Comparison of ENCODE assay signal across 10 cellular contexts in genomic region chr11:16184588-16184987, GRCh38.
DNase-seq lines count a peak whose midpoint lies in the region; ATAC-seq and TF ChIP-seq lines count a peak whose summit lies in the region.
"Had no signal": no experiment of that assay in that cellular context is flagged by ENCODE, and none has a peak within 500 bp of the region (broad histone marks: within the 10 kb centered on the region; RNA-seq: fewer than 3 reads in every experiment).

No MANE protein-coding gene starts in this region.

- H3K4me3 Mint-ChIP-seq in CD4-positive, alpha-beta memory T cell: no peak overlapping the region
- H3K4me3 Mint-ChIP-seq in glutamatergic neuron (ENCODE audit: unreplicated experiment): no peak overlapping the region

- peaks cover 16% of the 10 kb centered on the region for H3K4me1 ChIP-seq in adipocyte (ENCODE audit: control insufficient read depth, insufficient read depth, low read length)
- H3K4me1 ChIP-seq in CD4-positive, alpha-beta memory T cell (ENCODE audit: insufficient read depth, low read length): no peaks in the 10 kb centered on the region
- H3K4me1 ChIP-seq: BLaER1 treated with 17β-estradiol and CSF1 and Interleukin-3, amounts not matched to agents 10 nM and 100 nM had no signal

- no peaks in the 10 kb centered on the region for H3K27me3 ChIP-seq in adipocyte (replicated peaks; ENCODE audit: control insufficient read depth, insufficient read depth, low read length)
- H3K27me3 ChIP-seq in CD4-positive, alpha-beta memory T cell (ENCODE audit: insufficient read depth, low read length): no peaks in the 10 kb centered on the region
- H3K27me3 ChIP-seq: BLaER1 treated with 17β-estradiol and CSF1 and Interleukin-3, amounts not matched to agents 10 nM and 100 nM had no signal

- TF ChIP-seq CTCF in 22Rv1 (IDR thresholded peaks at IDR 0.05) (no peak), glutamatergic neuron (IDR thresholded peaks at IDR 0.05; ENCODE audit: partially characterized antibody, unreplicated experiment) (no peak)

- intact Hi-C loops in CD4-positive, alpha-beta memory T cell (cut with micrococcal nuclease): no loop called here

- no peaks in the 10 kb centered on the region for H3K36me3 ChIP-seq in adipocyte (ENCODE audit: control insufficient read depth, insufficient read depth, low read length, severe bottlenecking)
- no peaks in the 10 kb centered on the region for H3K36me3 ChIP-seq in CD4-positive, alpha-beta memory T cell (ENCODE audit: insufficient read depth, low read length)
- H3K36me3 ChIP-seq: BLaER1 treated with 17β-estradiol and CSF1 and Interleukin-3, amounts not matched to agents 10 nM and 100 nM had no signal

- H3K27ac Mint-ChIP-seq in CD4-positive, alpha-beta memory T cell: no peak overlapping the region
- H3K27ac Mint-ChIP-seq in glutamatergic neuron (ENCODE audit: unreplicated experiment): no peak overlapping the region

- POLR2A ChIA-PET in CD4-positive, alpha-beta memory T cell (lab: Charles Lee; ENCODE audit: partially characterized antibody): no interaction called here

- no peaks in the 10 kb centered on the region for H3K9me3 ChIP-seq in adipocyte (ENCODE audit: control insufficient read depth, low read length)
- H3K9me3 ChIP-seq in CD4-positive, alpha-beta memory T cell (ENCODE audit: control insufficient read depth in 1 of 2, low read length in 2 of 2): no peaks in the 10 kb centered on the region
- H3K9me3 ChIP-seq: BLaER1 treated with 17β-estradiol and CSF1 and Interleukin-3, amounts not matched to agents 10 nM and 100 nM had no signal

- no peaks in the 10 kb centered on the region for H3K4me1 Mint-ChIP-seq in CD4-positive, alpha-beta memory T cell
- no peaks in the 10 kb centered on the region for H3K4me1 Mint-ChIP-seq in glutamatergic neuron (ENCODE audit: low read depth, unreplicated experiment)

- peaks cover 0 to 5% (median under 1%) of the 10 kb centered on the region in 8 donors for H3K9me3 Mint-ChIP-seq in CD4-positive, alpha-beta memory T cell
- no peaks in the 10 kb centered on the region for H3K9me3 Mint-ChIP-seq in glutamatergic neuron (ENCODE audit: unreplicated experiment)

- ATAC-seq in GM21576 (IDR thresholded peaks at IDR 0.05; ENCODE audit: unreplicated experiment): no peak

- CTCF ChIA-PET in CD4-positive, alpha-beta memory T cell (lab: Charles Lee; ENCODE audit: partially characterized antibody): no interaction called here

- H3K4me3 ChIP-seq in adipocyte (ENCODE audit: low read length): no peak overlapping the region
- H3K4me3 ChIP-seq in CD4-positive, alpha-beta memory T cell (ENCODE audit: low read length in 2 of 2): no peak overlapping the region
- H3K4me3 ChIP-seq: BLaER1 treated with 17β-estradiol and CSF1 and Interleukin-3, amounts not matched to agents 10 nM and 100 nM had no signal

- no peaks in the 10 kb centered on the region for H3K27me3 Mint-ChIP-seq in CD4-positive, alpha-beta memory T cell
- peaks cover 2% of the 10 kb centered on the region for H3K27me3 Mint-ChIP-seq in glutamatergic neuron (ENCODE audit: unreplicated experiment)

- peak; percentile 41 for DNase-seq in HPDE6-E6E7 (ENCODE audit: extremely low spot score)
- peak; percentile 67 for DNase-seq in adipocyte (ENCODE audit: low read depth)
- DNase-seq in iris pigment epithelial cell (ENCODE audit: low read depth): peak; percentile 79
- DNase-seq in NCI-H524 treated with DMSO at 0.1 percent for 48 hours (lab: John Stamatoyannopoulos, UW): no peak
- DNase-seq in CD4-positive, alpha-beta memory T cell: no peak
- DNase-seq in glutamatergic neuron: no peak
- DNase-seq: NCI-H1105 treated with DMSO at 0.1 percent for 48 hours had no signal

- H3K9ac ChIP-seq in adipocyte (ENCODE audit: low read length): no peak overlapping the region
- H3K9ac ChIP-seq: BLaER1 treated with 17β-estradiol and CSF1 and Interleukin-3, amounts not matched to agents 10 nM and 100 nM had no signal

- peak overlapping the region; percentile 31; the same call in 1 of the 2 replicates for H3K27ac ChIP-seq in 22Rv1
- H3K27ac ChIP-seq in CD4-positive, alpha-beta memory T cell (ENCODE audit: low read depth, low read length): no peak overlapping the region
- H3K27ac ChIP-seq: BLaER1 treated with 17β-estradiol and CSF1 and Interleukin-3, amounts not matched to agents 10 nM and 100 nM had no signal

- no peaks in the 10 kb centered on the region for H3K36me3 Mint-ChIP-seq in CD4-positive, alpha-beta memory T cell
- H3K36me3 Mint-ChIP-seq in glutamatergic neuron (ENCODE audit: unreplicated experiment): no peaks in the 10 kb centered on the region

Comparison
In these comparisons a context has a peak if more than half of its experiments do, and no peak if none do; other contexts are left out.
1. DNase-seq: peak in HPDE6-E6E7 (single experiment), adipocyte (single experiment) and iris pigment epithelial cell (single experiment); none in NCI-H524 treated with DMSO at 0.1 percent for 48 hours (single experiment), CD4-positive, alpha-beta memory T cell (0 of 5) and glutamatergic neuron (single experiment).